Comparison of ENCODE assay signal across 1 cellular context in genomic region chr10:114477285-114477684, GRCh38.
TF ChIP-seq lines count a peak whose summit lies in the region.

No MANE protein-coding gene starts in this region.

TF ChIP-seq in HepG2, 621 proteins besides CTCF, POLR2A, EP300 and RAD21 (continued from another document):
- TF ChIP-seq E2F5 (CRISPR knock-in tag; conservative IDR thresholded peaks at IDR 0.05) (no peak), SIN3A (IDR thresholded peaks at IDR 0.05; ENCODE audit: borderline replicate concordance, low read depth, low read length) (no peak), ETV5 (CRISPR knock-in tag; IDR thresholded peaks at IDR 0.05; ENCODE audit: borderline replicate concordance) (no peak)
